ENCODE assay signal across 24 cellular contexts in the genomic region with DNA sequence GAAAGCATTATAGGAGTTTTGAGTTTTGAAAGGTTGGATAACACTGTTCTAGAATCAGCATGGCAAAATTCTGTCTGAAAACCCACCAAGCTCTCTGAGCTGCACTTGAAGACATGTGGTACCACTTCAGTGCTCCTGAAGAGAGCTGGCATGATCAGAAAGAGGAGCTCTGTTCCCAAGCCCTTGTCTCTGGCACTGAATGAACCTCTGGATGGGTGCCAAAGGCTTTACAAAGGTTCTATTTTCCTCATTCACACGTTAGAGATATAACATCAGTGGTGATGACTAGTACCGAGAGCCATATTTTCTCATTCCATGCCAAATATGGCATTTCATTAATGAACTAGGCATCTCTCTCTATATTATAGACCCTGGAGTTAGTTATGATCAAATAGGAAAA.
DNase-seq lines count a peak whose midpoint lies in the region; ATAC-seq and TF ChIP-seq lines count a peak whose summit lies in the region.
"Had no signal": no experiment of that assay in that cellular context is flagged by ENCODE, and none has a peak within 500 bp of the region (broad histone marks: within the 10 kb centered on the region; RNA-seq: fewer than 3 reads in every experiment).

No MANE protein-coding gene starts in this region.

- H3K36me3 ChIP-seq in Panc1 (ENCODE audit: control insufficient read depth, insufficient read depth, low read length) (no peaks in the 10 kb centered on the region), testis (ENCODE audit: low read depth, missing control alignments) (no peaks in the 10 kb centered on the region)
- H3K36me3 ChIP-seq: BLaER1 treated with 17β-estradiol and CSF1 and Interleukin-3, amounts not matched to agents 10 nM and 100 nM; right lobe of liver had no signal

- no peak overlapping the region for H3K4me3 ChIP-seq in Panc1 (ENCODE audit: low read depth in 2 of 2, low read length in 2 of 2)
- no peak overlapping the region for H3K4me3 ChIP-seq in testis
- H3K4me3 ChIP-seq: BLaER1 treated with 17β-estradiol and CSF1 and Interleukin-3, amounts not matched to agents 10 nM and 100 nM; PC-9; right lobe of liver had no signal

- H3K4me1 ChIP-seq in Panc1 (ENCODE audit: control insufficient read depth, insufficient read depth, low read length), result peaks cover 3% of the 10 kb centered on the region; the same call in 1 of the 2 replicates
- no peaks in the 10 kb centered on the region for H3K4me1 ChIP-seq in testis
- H3K4me1 ChIP-seq: BLaER1 treated with 17β-estradiol and CSF1 and Interleukin-3, amounts not matched to agents 10 nM and 100 nM; right lobe of liver had no signal

- H3K9me3 ChIP-seq in Panc1 (ENCODE audit: control insufficient read depth, insufficient read depth, low read depth, low read length) (no peaks in the 10 kb centered on the region; the same call in 1 of the 2 replicates), testis (no peaks in the 10 kb centered on the region)
- H3K9me3 ChIP-seq: right lobe of liver had no signal

- CTCF ChIA-PET in Panc1 (lab: Charles Lee), result no interaction called here

- in situ Hi-C loops in Panc1 (cut with HindIII; ENCODE audit: low pct_unique_long_range_greater_than_20kb, low sequenced_read_pairs), result no loop called here

- ATAC-seq in Panc1, result no peak
- no peak for ATAC-seq in left lobe of liver
- ATAC-seq: naive thymus-derived CD8-positive, alpha-beta T cell; right lobe of liver had no signal

- TF ChIP-seq CTCF in Panc1 (IDR thresholded peaks at IDR 0.05) (no peak), testis (IDR thresholded peaks at IDR 0.05) (no peak)

- H3K27me3 ChIP-seq in Panc1 (ENCODE audit: control insufficient read depth, insufficient read depth, low read length), result no peaks in the 10 kb centered on the region
- H3K27me3 ChIP-seq in testis, result no peaks in the 10 kb centered on the region
- H3K27me3 ChIP-seq: BLaER1 treated with 17β-estradiol and CSF1 and Interleukin-3, amounts not matched to agents 10 nM and 100 nM; right lobe of liver had no signal

- no TSS peak for BruUV-seq in Panc1 (replicated peaks; lab: Mats Ljungman, UMichigan)

- intact Hi-C loops in Panc1 (cut with micrococcal nuclease; ENCODE audit: unreplicated experiment), result no loop called here
- intact Hi-C loops in testis (cut with DNase I; ENCODE audit: low total_unique reads), result no loop called here

- POLR2A ChIA-PET in Panc1 (lab: Charles Lee), result no interaction called here

- DNase-seq in NCI-H748 (lab: John Stamatoyannopoulos, UW; ENCODE audit: unreplicated experiment), result peak; percentile 66
- DNase-seq in NCI-H748 treated with DMSO at 0.1 percent for 48 hours (lab: John Stamatoyannopoulos, UW), result no peak
- DNase-seq in NCI-H2029 treated with DMSO at 0.1 percent for 48 hours (lab: John Stamatoyannopoulos, UW), result peak; percentile 98
- DNase-seq in Panc1 (ENCODE audit: low read depth, low spot score), result no peak
- peak; percentile 43 for DNase-seq in testis
- DNase-seq in left lobe of liver (ENCODE audit: low spot score), result no peak
- DNase-seq in AG20443 (ENCODE audit: low spot score), result no peak
- DNase-seq in NCI-H2107 (lab: John Stamatoyannopoulos, UW), result no peak
- DNase-seq: activated CD4-positive, alpha-beta T cell treated with anti-CD3 and anti-CD28 coated beads for 1 hour; activated CD8-positive, alpha-beta memory T cell treated with anti-CD3 and anti-CD28 coated beads for 24 hours; activated naive CD4-positive, alpha-beta T cell treated with anti-CD3 and anti-CD28 coated beads, Interleukin-2, amount 10 ng/mL, durations not matched to agents 7 days and 5 days; activated T-cell treated with anti-CD3 and anti-CD28 coated beads, Interleukin-2, amount 50 U/mL, for 24 hours; amygdala; GDM1; H7; naive thymus-derived CD8-positive, alpha-beta T cell; NCI-H1930; PC-9; right lobe of liver; SIG-M5; stimulated activated CD4-positive, alpha-beta T cell treated with anti-CD3 and anti-CD28 coated beads, Interleukin-15, amount 100 ng/mL, for 24 hours; stimulated activated CD8-positive, alpha-beta memory T cell treated with anti-CD3 and anti-CD28 coated beads, Interleukin-4, amount 100 ng/mL, for 48 hours had no signal

- 56 to 59% methylated on average over 2 of the region's 2 CpGs for WGBS in testis, 2 donors

- H3K27ac ChIP-seq in Panc1 (ENCODE audit: low read length), result peak overlapping the region; percentile 62; the same call in 1 of the 2 replicates
- H3K27ac ChIP-seq in testis, result no peak overlapping the region
- H3K27ac ChIP-seq: BLaER1 treated with 17β-estradiol and CSF1 and Interleukin-3, amounts not matched to agents 10 nM and 100 nM; parathyroid adenoma; PC-9; right lobe of liver had no signal

- TF ChIP-seq POLR2A in testis (IDR thresholded peaks at IDR 0.05), result no peak

Comparison
In these comparisons a context has a peak if more than half of its experiments do, and no peak if none do; other contexts are left out.
1. DNase-seq: peak in NCI-H748 (single experiment), NCI-H2029 treated with DMSO at 0.1 percent for 48 hours (single experiment) and testis (single experiment); none in NCI-H748 treated with DMSO at 0.1 percent for 48 hours (single experiment), Panc1 (single experiment), left lobe of liver (single experiment), AG20443 (single experiment) and NCI-H2107 (single experiment).